8 cellular contexts compared by ENCODE assay signal in the genomic region with DNA sequence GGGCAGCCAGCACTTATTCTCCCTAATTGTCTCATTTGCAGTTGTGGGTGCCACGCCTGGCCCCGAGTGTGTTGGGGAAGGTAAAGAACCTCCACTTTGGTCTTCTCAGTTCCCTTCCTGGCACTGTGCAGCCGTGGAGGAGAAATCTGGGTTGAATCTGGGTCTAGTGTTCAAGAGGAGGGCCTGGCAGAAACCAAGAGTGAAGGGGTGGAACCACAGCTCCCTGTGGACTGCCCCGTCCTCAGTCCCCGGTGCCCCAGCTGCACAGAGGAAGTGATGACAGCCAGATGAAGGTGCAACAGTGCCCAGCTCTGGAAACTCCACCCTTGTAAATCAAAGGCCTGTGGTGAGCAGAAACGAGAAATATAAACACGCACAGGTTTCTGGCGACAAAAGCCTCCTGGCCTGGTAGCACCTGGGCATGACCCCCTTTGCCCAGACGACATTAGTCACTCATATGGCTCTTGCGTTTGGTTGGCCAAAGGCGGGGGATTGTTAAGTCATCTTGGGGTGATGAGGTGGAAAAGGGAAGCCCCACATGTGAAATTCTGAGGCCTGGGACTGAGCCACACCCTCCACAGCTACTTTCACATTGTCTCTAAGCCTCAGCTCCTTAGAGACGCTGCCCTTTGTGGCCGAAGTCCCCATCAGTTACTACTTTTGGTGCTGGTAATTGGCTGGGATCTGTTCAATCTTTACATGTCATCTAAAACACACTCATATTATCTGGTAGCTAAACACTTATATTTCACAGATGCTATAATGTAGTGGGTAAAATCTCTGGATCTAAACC. TPM values are rescaled to one million over a fixed set of nuclear protein-coding genes. Genes with fewer than 3 reads are reported as not detected.
DNase-seq lines count a peak whose midpoint lies in the region; ATAC-seq, FAIRE-seq and TF ChIP-seq lines count a peak whose summit lies in the region.

No MANE protein-coding gene starts in this region.

- DNase-seq in T-cell: peak; percentile 69 to 95 (median 88)
- no peak for DNase-seq in astrocyte (ENCODE audit: low read depth)
- DNase-seq in neural crest cell (ENCODE audit: low read depth, low spot score): no peak
- peak in 1 of 2 donors; percentile 78 for DNase-seq in upper lobe of left lung
- no peak for DNase-seq in NCI-H69 (lab: John Stamatoyannopoulos, UW)
- DNase-seq in A673 (ENCODE audit: low spot score): no peak

- H3K27ac ChIP-seq in astrocyte (ENCODE audit: low read depth, low read length): peak overlapping the region; percentile 31
- H3K27ac ChIP-seq in upper lobe of left lung: peak overlapping the region; percentile 82 to 92 (median 84)
- no peak overlapping the region for H3K27ac ChIP-seq in A673 (ENCODE audit: low read depth, low read length, poor library complexity, severe bottlenecking)

- TF ChIP-seq EP300 in upper lobe of left lung (IDR thresholded peaks at IDR 0.05): peak in 1 of 4 donors; percentile 11

- H3K4me1 ChIP-seq in astrocyte (ENCODE audit: insufficient read depth, low read length) (peaks cover 28% of the 10 kb centered on the region), upper lobe of left lung (peaks cover 43 to 68% (median 51%) of the 10 kb centered on the region in 4 donors), A673 (ENCODE audit: insufficient read depth, low read length, poor library complexity, severe bottlenecking) (peaks cover 7% of the 10 kb centered on the region)

- H3K27ac Mint-ChIP-seq in T-cell (peak overlapping the region; percentile 98 to 99), astrocyte (ENCODE audit: unreplicated experiment) (no peak overlapping the region), neural crest cell (ENCODE audit: unreplicated experiment) (peak overlapping the region; percentile 50)

- H4K20me1 ChIP-seq in astrocyte (ENCODE audit: insufficient read depth, low read length): peaks cover 16% of the 10 kb centered on the region

- no peaks in the 10 kb centered on the region for H3K9me3 Mint-ChIP-seq in T-cell
- H3K9me3 Mint-ChIP-seq in astrocyte (ENCODE audit: unreplicated experiment): no peaks in the 10 kb centered on the region
- no peaks in the 10 kb centered on the region for H3K9me3 Mint-ChIP-seq in neural crest cell

- peaks cover 56% of the 10 kb centered on the region for H3K79me2 ChIP-seq in astrocyte (ENCODE audit: insufficient read depth, low read length)

- ATAC-seq in GM18907 (IDR thresholded peaks at IDR 0.05; ENCODE audit: unreplicated experiment): peak; percentile 70
- ATAC-seq in HG03039 (IDR thresholded peaks at IDR 0.05; ENCODE audit: unreplicated experiment): peak; percentile 43
- ATAC-seq in T-cell (replicated peaks in 1 of 4): peak; percentile 79 to 83 (median 80)
- ATAC-seq in upper lobe of left lung (ENCODE audit: low FRiP score in 2 of 2): peak; percentile 47 to 64

- POLR2A ChIA-PET in T-cell (lab: Charles Lee): interaction anchor here (0.6 to 2.3 kb wide), 5 partner anchors 15 to 730 kb away, joined by 3 to 7 read pairs (median 4); no protein-coding TSS in a partner anchor
- POLR2A ChIA-PET in A673 (lab: Charles Lee; ENCODE audit: low non-redundant PET): no interaction called here

- CTCF ChIA-PET in T-cell (lab: Charles Lee) (interaction anchor here in 1 of 2 donors (0.6 to 3.7 kb wide), 8 partner anchors 12 to 85 kb away, joined by 3 to 37 read pairs (median 4); no protein-coding TSS in a partner anchor), A673 (lab: Charles Lee) (no interaction called here)

- TF ChIP-seq CTCF in astrocyte (IDR thresholded peaks at IDR 0.05; ENCODE audit: insufficient read depth, low read depth, low read length) (no peak), neural crest cell (conservative IDR thresholded peaks at IDR 0.05) (no peak), upper lobe of left lung (IDR thresholded peaks at IDR 0.05) (no peak), A673 (conservative IDR thresholded peaks at IDR 0.05; ENCODE audit: low read depth, low read length) (no peak)

- H3K4me3 ChIP-seq in astrocyte (ENCODE audit: insufficient read depth, low read depth, low read length) (no peak overlapping the region), upper lobe of left lung (peak overlapping the region in 1 of 4 donors; percentile 14), A673 (ENCODE audit: low read depth, low read length, poor library complexity, severe bottlenecking) (no peak overlapping the region)

- H3K36me3 ChIP-seq in astrocyte (ENCODE audit: insufficient read depth, low read length): no peaks in the 10 kb centered on the region
- no peaks in the 10 kb centered on the region for H3K36me3 ChIP-seq in upper lobe of left lung
- no peaks in the 10 kb centered on the region for H3K36me3 ChIP-seq in A673 (ENCODE audit: insufficient read depth, low read length, poor library complexity, severe bottlenecking)

- no peak for FAIRE-seq in astrocyte (lab: Jason Lieb, UNC)

- H3K4me2 ChIP-seq in astrocyte (ENCODE audit: low read length): peak overlapping the region; percentile 26

- H3K27me3 ChIP-seq in astrocyte (ENCODE audit: insufficient read depth, low read length) (no peaks in the 10 kb centered on the region), upper lobe of left lung (no peaks in the 10 kb centered on the region), A673 (replicated peaks; ENCODE audit: insufficient read depth, low read depth, low read length, poor library complexity) (no peaks in the 10 kb centered on the region)

- H3K9me3 ChIP-seq in astrocyte (ENCODE audit: insufficient read depth, low read depth, low read length) (no peaks in the 10 kb centered on the region), upper lobe of left lung (no peaks in the 10 kb centered on the region), A673 (ENCODE audit: low read depth, low read length, poor library complexity, severe bottlenecking) (no peaks in the 10 kb centered on the region)

- H3K9ac ChIP-seq in astrocyte (ENCODE audit: low read length): no peak overlapping the region

- intact Hi-C loops in A673 (cut with micrococcal nuclease; ENCODE audit: unreplicated experiment): no loop called here

- no peak overlapping the region for H2AFZ ChIP-seq in astrocyte (ENCODE audit: low read depth, low read length)

- peaks cover 7% of the 10 kb centered on the region for H3K36me3 Mint-ChIP-seq in T-cell
- H3K36me3 Mint-ChIP-seq in astrocyte (ENCODE audit: low read depth, unreplicated experiment): peaks cover 7% of the 10 kb centered on the region
- peaks cover 2% of the 10 kb centered on the region for H3K36me3 Mint-ChIP-seq in neural crest cell (ENCODE audit: low read depth)

- WGBS in upper lobe of left lung, 2 donors: 46 to 49% methylated on average over 9 to 13 of the region's 13 CpGs

- H3K4me1 Mint-ChIP-seq in T-cell: peaks cover 83 to 90% (median 86%) of the 10 kb centered on the region in 3 donors
- peaks cover 23% of the 10 kb centered on the region for H3K4me1 Mint-ChIP-seq in astrocyte (ENCODE audit: low read depth, unreplicated experiment)
- H3K4me1 Mint-ChIP-seq in neural crest cell: peaks cover 39% of the 10 kb centered on the region

- H3K4me3 Mint-ChIP-seq in T-cell (peak overlapping the region; percentile 80 to 90 (median 88)), astrocyte (ENCODE audit: unreplicated experiment) (no peak overlapping the region), neural crest cell (peak overlapping the region; percentile 51)

- TF ChIP-seq POLR2A in upper lobe of left lung (IDR thresholded peaks at IDR 0.05): peak in 1 of 4 donors; percentile 34

- no TSS peak for BruUV-seq in A673 (replicated peaks; lab: Mats Ljungman, UMichigan)

- H3K27me3 Mint-ChIP-seq in T-cell (no peaks in the 10 kb centered on the region), astrocyte (ENCODE audit: low read depth, unreplicated experiment) (no peaks in the 10 kb centered on the region), neural crest cell (ENCODE audit: low read depth) (peaks cover 11% of the 10 kb centered on the region)

RNA-seq across cellular contexts. Expression of a gene that starts 4.2 kb away (rescaled TPM):
- total RNA-seq in T-cell: 10 to 100 TPM; 81.0 to 94.5 (median 87.1) TPM
- total RNA-seq in astrocyte: 172 and 182 TPM in 2 replicates
- 38.3 and 40.3 TPM in 2 replicates for total RNA-seq in neural crest cell
- 100 to 1,000 TPM in 1 of 6 donors, 10 to 100 TPM in 5; 55.8 to 120 (median 74.8) TPM for total RNA-seq in upper lobe of left lung
- total RNA-seq in A673 (2021): 31.5 and 37.7 TPM in 2 replicates

Comparison
In these comparisons a context has a peak if more than half of its experiments do, and no peak if none do; other contexts are left out.
1. DNase-seq: peak in T-cell (34 of 34); none in astrocyte (single experiment), neural crest cell (single experiment), NCI-H69 (single experiment) and A673 (single experiment).
2. Peak in every context shown above with its lines, with median percentiles within 50 percentile points of each other: ATAC-seq.